ENCODE assay signal across 2 cellular contexts in genomic region chr5:780571-780970, GRCh38. TPM values are rescaled to one million over a fixed set of nuclear protein-coding genes. Genes with fewer than 3 reads are reported as not detected.
"Had no signal": no experiment of that assay in that cellular context is flagged by ENCODE, and none has a peak within 500 bp of the region (broad histone marks: within the 10 kb centered on the region; RNA-seq: fewer than 3 reads in every experiment).

No MANE protein-coding gene starts in this region.

RNA-seq across cellular contexts. Expression of gene ZDHHC11B, which starts 4.0 kb away (rescaled TPM):
- total RNA-seq: pulmonary artery endothelial cell, renal cortical epithelial cell had no signal
